ENCODE assay signal across 10 cellular contexts in genomic region chr12:48199784-48200198, GRCh38. TPM values are rescaled to one million over a fixed set of nuclear protein-coding genes. Genes with fewer than 3 reads are reported as not detected.
A peak's percentile ranks its signal among the peaks of the same experiment; 100 is the strongest.
DNase-seq lines count a peak whose midpoint lies in the region; ATAC-seq and TF ChIP-seq lines count a peak whose summit lies in the region.
"Had no signal": no experiment of that assay in that cellular context is flagged by ENCODE, and none has a peak within 500 bp of the region (broad histone marks: within the 10 kb centered on the region; RNA-seq: fewer than 3 reads in every experiment).

No MANE protein-coding gene starts in this region.

- peak overlapping the region; percentile 71 for H3K4me3 ChIP-seq in lower lobe of right lung
- H3K4me3 ChIP-seq in testis, result no peak overlapping the region

- TF ChIP-seq CTCF in lower lobe of right lung (IDR thresholded peaks at IDR 0.05) (no peak), testis (IDR thresholded peaks at IDR 0.05) (no peak)

- H3K27me3 ChIP-seq in lower lobe of right lung (ENCODE audit: low read depth) (no peaks in the 10 kb centered on the region), testis (no peaks in the 10 kb centered on the region)

- intact Hi-C loops in activated naive CD4-positive, alpha-beta T cell treated with anti-CD3 and anti-CD28 coated beads for 36 hours (cut with micrococcal nuclease), result loop anchor here (5.0 kb wide), 1 partner anchor 418 kb away; no protein-coding TSS in a partner anchor
- intact Hi-C loops in lower lobe of right lung (cut with DNase I) (no loop called here), testis (cut with DNase I; ENCODE audit: low total_unique reads) (no loop called here)

- H3K9me3 ChIP-seq in lower lobe of right lung (no peaks in the 10 kb centered on the region), testis (no peaks in the 10 kb centered on the region)

- peaks cover 48% of the 10 kb centered on the region for H3K36me3 Mint-ChIP-seq in activated naive CD4-positive, alpha-beta T cell treated with anti-CD3 and anti-CD28 coated beads for 36 hours (ENCODE audit: low read depth)
- peaks cover 49 to 51% of the 10 kb centered on the region in 2 donors for H3K36me3 Mint-ChIP-seq in activated naive CD4-positive, alpha-beta T cell treated with anti-CD3 and anti-CD28 coated beads, Interleukin-2, amount 50 U/mL, for 72 hours

- no peak for TF ChIP-seq POLR2A in testis (IDR thresholded peaks at IDR 0.05)

- ATAC-seq in activated naive CD4-positive, alpha-beta T cell treated with anti-CD3 and anti-CD28 coated beads, Interleukin-2, amount 50 U/mL, for 72 hours, result no peak
- ATAC-seq in lower lobe of right lung, result peak; percentile 24 to 49
- ATAC-seq: activated CD4-positive, CD25-positive, alpha-beta regulatory T cell treated with anti-CD3 and anti-CD28 coated beads, Interleukin-2, amount 50 U/mL, for 24 hours had no signal

- H3K36me3 ChIP-seq in lower lobe of right lung (no peaks in the 10 kb centered on the region), testis (ENCODE audit: low read depth, missing control alignments) (no peaks in the 10 kb centered on the region)

- peaks cover 34% of the 10 kb centered on the region for H3K4me1 Mint-ChIP-seq in activated naive CD4-positive, alpha-beta T cell treated with anti-CD3 and anti-CD28 coated beads for 36 hours (ENCODE audit: low read depth)

- H3K4me1 ChIP-seq in lower lobe of right lung (peaks cover 25% of the 10 kb centered on the region), testis (peaks cover 5% of the 10 kb centered on the region)

- WGBS in testis, 2 donors, result 47% methylated on average over 3 of the region's 3 CpGs

- H3K27ac ChIP-seq in lower lobe of right lung, result peak overlapping the region; percentile 100
- H3K27ac ChIP-seq in testis, result peak overlapping the region; percentile 96 to 98

- peaks cover 37% of the 10 kb centered on the region for H3K9me3 Mint-ChIP-seq in activated naive CD4-positive, alpha-beta T cell treated with anti-CD3 and anti-CD28 coated beads for 36 hours
- H3K9me3 Mint-ChIP-seq in activated naive CD4-positive, alpha-beta T cell treated with anti-CD3 and anti-CD28 coated beads, Interleukin-2, amount 50 U/mL, for 72 hours, result peaks cover 24 to 31% of the 10 kb centered on the region in 2 donors

- H3K27me3 Mint-ChIP-seq in activated naive CD4-positive, alpha-beta T cell treated with anti-CD3 and anti-CD28 coated beads for 36 hours (ENCODE audit: low read depth), result no peaks in the 10 kb centered on the region

- peak overlapping the region; percentile 85 for H3K4me3 Mint-ChIP-seq in activated naive CD4-positive, alpha-beta T cell treated with anti-CD3 and anti-CD28 coated beads for 36 hours

- peak; percentile 44 for DNase-seq in activated naive CD4-positive, alpha-beta T cell treated with anti-CD3 and anti-CD28 coated beads for 36 hours
- DNase-seq in activated naive CD4-positive, alpha-beta T cell (lab: John Stamatoyannopoulos, UW), result no peak
- DNase-seq in activated naive CD4-positive, alpha-beta T cell treated with anti-CD3 and anti-CD28 coated beads, Interleukin-2, amount 50 U/mL, for 72 hours (ENCODE audit: low spot score in 2 of 2), result no peak
- DNase-seq in lower lobe of right lung (no peak), testis (peak; percentile 30), anterior cingulate cortex (lab: John Stamatoyannopoulos, UW) (no peak), UCSD-AML1 (lab: John Stamatoyannopoulos, UW; ENCODE audit: unreplicated experiment) (no peak), NCI-H1105 (lab: John Stamatoyannopoulos, UW) (no peak)
- DNase-seq: NCI-H2029 treated with DMSO at 0.1 percent for 48 hours had no signal

- CTCF ChIA-PET in activated naive CD4-positive, alpha-beta T cell treated with anti-CD3 and anti-CD28 coated beads for 36 hours (lab: Charles Lee), result interaction anchor here (0.7 to 4.9 kb wide), 6 partner anchors 10 to 418 kb away, joined by 3 to 37 read pairs (median 6); no protein-coding TSS in a partner anchor

- peak overlapping the region; percentile 99 for H3K27ac Mint-ChIP-seq in activated naive CD4-positive, alpha-beta T cell treated with anti-CD3 and anti-CD28 coated beads for 36 hours
- peak overlapping the region; percentile 95 to 99 for H3K27ac Mint-ChIP-seq in activated naive CD4-positive, alpha-beta T cell treated with anti-CD3 and anti-CD28 coated beads, Interleukin-2, amount 50 U/mL, for 72 hours

RNA-seq across cellular contexts. Expression of gene OR10AD1, which starts 3.3 kb away (rescaled TPM):
- total RNA-seq in activated naive CD4-positive, alpha-beta T cell treated with anti-CD3 and anti-CD28 coated beads for 36 hours, result not detected
- total RNA-seq in activated naive CD4-positive, alpha-beta T cell treated with anti-CD3 and anti-CD28 coated beads, Interleukin-2, amount 50 U/mL, for 72 hours, result not detected
- total RNA-seq in lower lobe of right lung (not detected), testis (not detected)
- polyA plus RNA-seq in testis (ENCODE audit: insufficient read depth, low read depth, low replicate concordance), result 0.66 TPM

RNA-seq across cellular contexts. Expression of gene CCDC184, which starts 16.3 kb away (rescaled TPM):
- total RNA-seq in activated naive CD4-positive, alpha-beta T cell treated with anti-CD3 and anti-CD28 coated beads for 36 hours, result under 1 TPM in 1 of 2 experiments, not detected in 1; 0.14 TPM
- under 1 TPM; 0.25 to 0.64 TPM for total RNA-seq in activated naive CD4-positive, alpha-beta T cell treated with anti-CD3 and anti-CD28 coated beads, Interleukin-2, amount 50 U/mL, for 72 hours
- total RNA-seq in lower lobe of right lung (1.0 TPM), testis (1 to 10 TPM; 6.9 to 8.0 TPM)
- 7.8 TPM for polyA plus RNA-seq in testis (ENCODE audit: insufficient read depth, low read depth, low replicate concordance)

RNA-seq across cellular contexts. Expression of gene ASB8, which starts 42.5 kb away (rescaled TPM):
- 10 to 100 TPM; 36.7 to 47.9 TPM for total RNA-seq in activated naive CD4-positive, alpha-beta T cell treated with anti-CD3 and anti-CD28 coated beads for 36 hours
- total RNA-seq in activated naive CD4-positive, alpha-beta T cell treated with anti-CD3 and anti-CD28 coated beads, Interleukin-2, amount 50 U/mL, for 72 hours, result 10 to 100 TPM; 30.7 to 45.3 TPM
- total RNA-seq in lower lobe of right lung (40.9 TPM), testis (10 to 100 TPM; 34.7 to 55.4 TPM)
- 46.8 TPM for polyA plus RNA-seq in testis (ENCODE audit: insufficient read depth, low read depth, low replicate concordance)

Comparison
In these comparisons a context has a peak if more than half of its experiments do, and no peak if none do; other contexts are left out.
1. DNase-seq: peak in activated naive CD4-positive, alpha-beta T cell treated with anti-CD3 and anti-CD28 coated beads for 36 hours (single experiment) and testis (single experiment); none in activated naive CD4-positive, alpha-beta T cell (0 of 4), activated naive CD4-positive, alpha-beta T cell treated with anti-CD3 and anti-CD28 coated beads, Interleukin-2, amount 50 U/mL, for 72 hours (0 of 2), lower lobe of right lung (single experiment), anterior cingulate cortex (0 of 58), UCSD-AML1 (single experiment) and NCI-H1105 (single experiment).
2. ATAC-seq: peak in lower lobe of right lung (2 of 2); none in activated naive CD4-positive, alpha-beta T cell treated with anti-CD3 and anti-CD28 coated beads, Interleukin-2, amount 50 U/mL, for 72 hours (0 of 2).